Comparison of ENCODE assay signal across 1 cellular context in genomic region chr12:51901121-51901812, GRCh38.
TF ChIP-seq lines count a peak whose summit lies in the region.

No MANE protein-coding gene starts in this region.

TF ChIP-seq in IMR-90, 13 proteins besides CTCF, POLR2A, EP300 and RAD21:
- TF ChIP-seq ELK1 (IDR thresholded peaks at IDR 0.05; ENCODE audit: borderline replicate concordance, low read depth, low read length) (no peak), MXI1 (IDR thresholded peaks at IDR 0.05; ENCODE audit: borderline replicate concordance, low read depth, low read length) (no peak), RFX5 (IDR thresholded peaks at IDR 0.05; ENCODE audit: low read depth, low read length) (no peak), RCOR1 (IDR thresholded peaks at IDR 0.05; ENCODE audit: insufficient replicate concordance, low read length) (no peak), MAZ (IDR thresholded peaks at IDR 0.05; ENCODE audit: borderline replicate concordance, low read depth, low read length) (no peak), CEBPB (IDR thresholded peaks at IDR 0.05; ENCODE audit: low read depth, low read length) (no peak), FOS (IDR thresholded peaks at IDR 0.05; ENCODE audit: low read depth, low read length) (no peak), USF2 (IDR thresholded peaks at IDR 0.05; ENCODE audit: low read depth, low read length) (no peak), SMC3 (IDR thresholded peaks at IDR 0.05; ENCODE audit: low read depth, low read length) (no peak), BHLHE40 (IDR thresholded peaks at IDR 0.05; ENCODE audit: low read depth, low read length) (no peak), MAFK (IDR thresholded peaks at IDR 0.05; ENCODE audit: low read depth, low read length) (no peak), CHD1 (IDR thresholded peaks at IDR 0.05; ENCODE audit: low read depth, low read length) (no peak), NFE2L2 (IDR thresholded peaks at IDR 0.05; ENCODE audit: low read depth, low read length) (no peak)
